ENCODE assay signal across 21 cellular contexts in the genomic region with DNA sequence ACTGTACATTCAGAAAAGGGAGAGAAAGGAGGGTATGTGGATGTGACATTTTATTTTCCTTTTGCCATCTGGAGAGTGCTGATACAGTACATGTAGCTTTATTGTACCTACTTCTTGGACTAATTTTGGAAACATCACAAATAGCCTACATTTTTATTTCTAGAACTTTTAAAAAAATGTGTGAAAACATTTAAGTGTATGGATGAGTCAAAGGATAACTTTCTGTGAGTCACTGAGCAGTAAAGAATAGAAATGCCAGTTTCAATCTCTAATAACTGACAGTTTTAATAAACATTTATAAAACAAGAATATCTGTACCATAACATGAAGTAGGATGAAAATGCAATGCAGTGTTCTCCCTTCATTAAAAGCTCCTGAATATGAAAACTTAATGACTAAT.
DNase-seq lines count a peak whose midpoint lies in the region; ATAC-seq and TF ChIP-seq lines count a peak whose summit lies in the region.
"Had no signal": no experiment of that assay in that cellular context is flagged by ENCODE, and none has a peak within 500 bp of the region (broad histone marks: within the 10 kb centered on the region; RNA-seq: fewer than 3 reads in every experiment).

No MANE protein-coding gene starts in this region.

- no peaks in the 10 kb centered on the region for H3K36me3 Mint-ChIP-seq in activated T-helper 2 cell treated with anti-CD3 and anti-CD28 coated beads, Interferon-gamma antibody, Interleukin-2, Interleukin-4, amounts not matched to agents 10 μg/mL and 5 μg/mL and 100 μg/mL, durations not matched to agents 14 hours and 24 hours and 36 hours (ENCODE audit: low read depth)
- H3K36me3 Mint-ChIP-seq: CD4-positive, alpha-beta memory T cell had no signal

- H3K27me3 Mint-ChIP-seq in activated T-helper 2 cell treated with anti-CD3 and anti-CD28 coated beads, Interferon-gamma antibody, Interleukin-2, Interleukin-4, amounts not matched to agents 10 μg/mL and 5 μg/mL and 100 μg/mL, durations not matched to agents 14 hours and 24 hours and 36 hours (ENCODE audit: low read depth): no peaks in the 10 kb centered on the region
- H3K27me3 Mint-ChIP-seq: CD4-positive, alpha-beta memory T cell; T-helper 17 cell had no signal

- intact Hi-C loops in activated T-helper 2 cell treated with anti-CD3 and anti-CD28 coated beads, Interferon-gamma antibody, Interleukin-2, Interleukin-4, amounts not matched to agents 10 μg/mL and 5 μg/mL and 100 μg/mL, durations not matched to agents 14 hours and 24 hours and 36 hours (cut with micrococcal nuclease): no loop called here

- H3K27me3 ChIP-seq in foreskin keratinocyte: peaks cover 3% of the 10 kb centered on the region
- H3K27me3 ChIP-seq: BLaER1 had no signal

- H3K9me3 Mint-ChIP-seq in activated T-helper 2 cell treated with anti-CD3 and anti-CD28 coated beads, Interferon-gamma antibody, Interleukin-2, Interleukin-4, amounts not matched to agents 10 μg/mL and 5 μg/mL and 100 μg/mL, durations not matched to agents 14 hours and 24 hours and 36 hours: no peaks in the 10 kb centered on the region

- no peak overlapping the region for H3K27ac Mint-ChIP-seq in activated T-helper 2 cell treated with anti-CD3 and anti-CD28 coated beads, Interferon-gamma antibody, Interleukin-2, Interleukin-4, amounts not matched to agents 10 μg/mL and 5 μg/mL and 100 μg/mL, durations not matched to agents 14 hours and 24 hours and 36 hours
- H3K27ac Mint-ChIP-seq: CD4-positive, alpha-beta memory T cell; T-helper 17 cell had no signal

- peak in 1 of 2 donors; percentile 7 for DNase-seq in foreskin keratinocyte
- no peak for DNase-seq in activated T-cell treated with anti-CD3 and anti-CD28 coated beads, Interleukin-2, amount 50 U/mL, for 48 hours
- DNase-seq in activated T-helper 2 cell treated with anti-CD3 and anti-CD28 coated beads, Interferon-gamma antibody, Interleukin-2, Interleukin-4, amounts not matched to agents 10 μg/mL and 5 μg/mL and 100 μg/mL, durations not matched to agents 14 hours and 24 hours and 36 hours (ENCODE audit: low spot score): no peak
- DNase-seq in stimulated activated naive CD8-positive, alpha-beta T cell treated with anti-CD3 and anti-CD28 coated beads, Interleukin-15, Interleukin-2, amounts not matched to agents 100 U/mL and 50 U/mL, for 24 hours: no peak
- DNase-seq: CD4-positive, alpha-beta memory T cell; DMS153; GDM1; H7; MV-4-11; NCI-H1417 treated with DMSO at 0.1 percent for 48 hours; NCI-H187 treated with DMSO at 0.1 percent for 48 hours; NCI-H526 treated with DMSO at 0.1 percent for 48 hours; T-helper 17 cell had no signal

- no peaks in the 10 kb centered on the region for H3K4me1 Mint-ChIP-seq in activated T-helper 2 cell treated with anti-CD3 and anti-CD28 coated beads, Interferon-gamma antibody, Interleukin-2, Interleukin-4, amounts not matched to agents 10 μg/mL and 5 μg/mL and 100 μg/mL, durations not matched to agents 14 hours and 24 hours and 36 hours (ENCODE audit: low read depth)
- H3K4me1 Mint-ChIP-seq: CD4-positive, alpha-beta memory T cell; T-helper 17 cell had no signal

- TF ChIP-seq CTCF in foreskin keratinocyte (conservative IDR thresholded peaks at IDR 0.05): no peak

- ATAC-seq in GM18520 (IDR thresholded peaks at IDR 0.05; ENCODE audit: unreplicated experiment): peak; percentile 51
- ATAC-seq in GM21786 (IDR thresholded peaks at IDR 0.05; ENCODE audit: unreplicated experiment): peak; percentile 50
- ATAC-seq in HG03442 (IDR thresholded peaks at IDR 0.05; ENCODE audit: unreplicated experiment): peak; percentile 64
- ATAC-seq in foreskin keratinocyte: peak; percentile 35
- no peak for ATAC-seq in stimulated activated naive CD8-positive, alpha-beta T cell treated with anti-CD3 and anti-CD28 coated beads, Interleukin-15, Interleukin-2, amounts not matched to agents 100 U/mL and 50 U/mL, for 24 hours
- ATAC-seq: A549, Right ventricle myocardium inferior, T-helper 17 cell had no signal

- H3K27ac ChIP-seq in foreskin keratinocyte: no peak overlapping the region
- H3K27ac ChIP-seq: A549, BLaER1, HL-60, KMS-11 had no signal

- H3K4me1 ChIP-seq in foreskin keratinocyte: no peaks in the 10 kb centered on the region
- H3K4me1 ChIP-seq: A549, BLaER1 had no signal

- no peak overlapping the region for H3K4me3 Mint-ChIP-seq in activated T-helper 2 cell treated with anti-CD3 and anti-CD28 coated beads, Interferon-gamma antibody, Interleukin-2, Interleukin-4, amounts not matched to agents 10 μg/mL and 5 μg/mL and 100 μg/mL, durations not matched to agents 14 hours and 24 hours and 36 hours (ENCODE audit: low read depth)
- H3K4me3 Mint-ChIP-seq: CD4-positive, alpha-beta memory T cell; T-helper 17 cell had no signal
